10 cellular contexts compared by ENCODE assay signal in the genomic region with DNA sequence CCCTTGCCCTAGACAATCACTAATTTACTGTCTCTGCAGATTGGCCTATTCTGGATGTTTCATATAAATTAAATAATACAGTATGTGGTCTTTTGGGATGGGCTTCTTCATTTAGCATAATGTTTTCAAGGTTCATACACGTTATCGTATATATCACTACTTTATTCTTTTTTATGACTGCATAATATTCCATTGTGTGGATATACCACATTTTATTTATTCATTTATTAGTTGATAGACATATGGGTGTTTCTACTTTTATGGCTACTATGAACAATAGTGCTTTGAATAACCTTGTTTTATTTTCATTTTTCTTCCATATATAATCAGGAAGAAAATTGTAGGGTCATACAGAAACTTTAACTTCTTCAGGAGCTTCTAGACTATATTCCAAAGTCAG.
"Had no signal": no experiment of that assay in that cellular context is flagged by ENCODE, and none has a peak within 500 bp of the region (broad histone marks: within the 10 kb centered on the region; RNA-seq: fewer than 3 reads in every experiment).

No MANE protein-coding gene starts in this region.

- H3K27ac ChIP-seq: GM23248 had no signal

- FAIRE-seq: H1 had no signal

- H3K4me1 ChIP-seq: HAP-1 had no signal

- ATAC-seq: GM23338, HCT116 had no signal

- H3K36me3 ChIP-seq: HAP-1 had no signal

- H3K4me2 ChIP-seq: GM23338 had no signal

- H3K4me3 ChIP-seq: GM23248, GM23338, HAP-1 had no signal

- H2AFZ ChIP-seq: GM23248, GM23338 had no signal

- DNase-seq: GM23248, GOT3, H7, H9, HCEC 1CT, HFFc6 had no signal

- H3K9me3 ChIP-seq: HAP-1 had no signal

- H3K9ac ChIP-seq: GM23248 had no signal
